In genomic region chr6:150043096-150043495, GRCh38 we compare ENCODE assay signal across 19 cellular contexts. TPM values are rescaled to one million over a fixed set of nuclear protein-coding genes. Genes with fewer than 3 reads are reported as not detected.
DNase-seq lines count a peak whose midpoint lies in the region; ATAC-seq and TF ChIP-seq lines count a peak whose summit lies in the region.
"Had no signal": no experiment of that assay in that cellular context is flagged by ENCODE, and none has a peak within 500 bp of the region (broad histone marks: within the 10 kb centered on the region; RNA-seq: fewer than 3 reads in every experiment).

No MANE protein-coding gene starts in this region.

- H4K20me1 ChIP-seq in BLaER1 treated with 17β-estradiol and CSF1 and Interleukin-3, amounts not matched to agents 10 nM and 100 nM, result no peaks in the 10 kb centered on the region

- H3K9ac ChIP-seq in BLaER1 treated with 17β-estradiol and CSF1 and Interleukin-3, amounts not matched to agents 10 nM and 100 nM, result no peak overlapping the region

- TF ChIP-seq POLR2A in spleen (IDR thresholded peaks at IDR 0.05), result no peak

- H3K27me3 ChIP-seq in right cardiac atrium (ENCODE audit: control insufficient read depth, insufficient read depth) (no peaks in the 10 kb centered on the region), spleen (replicated peaks in 1 of 7) (peaks cover 0 to 59% (median 20%) of the 10 kb centered on the region in 7 donors)
- H3K27me3 ChIP-seq in BLaER1 treated with 17β-estradiol and CSF1 and Interleukin-3, amounts not matched to agents 10 nM and 100 nM, result peaks cover under 1 to 17% (median 9%) of the 10 kb centered on the region in 11 experiments; a peak in 18 of 22 replicates

- no peaks in the 10 kb centered on the region for H3K9me3 ChIP-seq in right cardiac atrium (ENCODE audit: control insufficient read depth, low read length)
- peaks cover 0 to 4% (median 0%) of the 10 kb centered on the region in 11 experiments; a peak in 3 of 22 replicates for H3K9me3 ChIP-seq in BLaER1 treated with 17β-estradiol and CSF1 and Interleukin-3, amounts not matched to agents 10 nM and 100 nM (replicated peaks in 1 of 11)
- no peaks in the 10 kb centered on the region for H3K9me3 ChIP-seq in spleen
- H3K9me3 ChIP-seq: BE2C had no signal

- H3K27ac ChIP-seq in right cardiac atrium (ENCODE audit: low read length), result no peak overlapping the region
- H3K27ac ChIP-seq in BLaER1 treated with 17β-estradiol and CSF1 and Interleukin-3, amounts not matched to agents 10 nM and 100 nM, result no peak overlapping the region
- H3K27ac ChIP-seq in spleen, result no peak overlapping the region

- DNase-seq in cardiac septum (ENCODE audit: low spot score), result peak; percentile 36
- no peak for DNase-seq in right cardiac atrium
- DNase-seq in spleen, result no peak
- DNase-seq in DMS79 treated with DMSO at 0.1 percent for 48 hours (lab: John Stamatoyannopoulos, UW), result no peak
- DNase-seq: 8988T; ACHN; BE2C; C1 segment of cervical spinal cord; CD4-positive, alpha-beta memory T cell; CD4-positive, CD25-positive, alpha-beta regulatory T cell; CD8-positive, alpha-beta memory T cell; COR-L47; DMS 273 treated with DMSO at 0.1 percent for 48 hours; DMS79; GF-D8 had no signal

- intact Hi-C loops in cardiac septum (cut with DNase I) (no loop called here), right cardiac atrium (cut with DNase I) (no loop called here), spleen (cut with DNase I; ENCODE audit: low total_unique reads) (no loop called here)

- ATAC-seq in right cardiac atrium, result no peak

- WGBS in right cardiac atrium, result 91% methylated on average over 13 of the region's 13 CpGs
- 88 to 91% (median 89%) methylated on average over 13 of the region's 13 CpGs for WGBS in spleen, 5 donors

- TF ChIP-seq CTCF in spleen (IDR thresholded peaks at IDR 0.05 in 8 of 11, conservative IDR thresholded peaks at IDR 0.05 in 3 of 11), result no peak

- H3K4me1 ChIP-seq in right cardiac atrium (ENCODE audit: control insufficient read depth, insufficient read depth, low read length), result no peaks in the 10 kb centered on the region
- peaks cover 0 to 16% (median 6%) of the 10 kb centered on the region in 10 experiments; a peak in 11 of 20 replicates for H3K4me1 ChIP-seq in BLaER1 treated with 17β-estradiol and CSF1 and Interleukin-3, amounts not matched to agents 10 nM and 100 nM
- H3K4me1 ChIP-seq in spleen, result peaks cover 0 to 4% (median 2%) of the 10 kb centered on the region in 6 donors
- H3K4me1 ChIP-seq: BE2C had no signal

- no peak overlapping the region for H3K4me3 ChIP-seq in right cardiac atrium (ENCODE audit: low read length)
- H3K4me3 ChIP-seq in BLaER1 treated with 17β-estradiol and CSF1 and Interleukin-3, amounts not matched to agents 10 nM and 100 nM, result no peak overlapping the region
- no peak overlapping the region for H3K4me3 ChIP-seq in spleen

- H3K4me2 ChIP-seq in BLaER1 treated with 17β-estradiol and CSF1 and Interleukin-3, amounts not matched to agents 10 nM and 100 nM, result peak overlapping the region in 6 of 11 experiments; percentile 21 to 41 (median 36); a peak in 7 of 22 replicates

- no peaks in the 10 kb centered on the region for H3K36me3 ChIP-seq in BLaER1 treated with 17β-estradiol and CSF1 and Interleukin-3, amounts not matched to agents 10 nM and 100 nM
- no peaks in the 10 kb centered on the region for H3K36me3 ChIP-seq in spleen
- H3K36me3 ChIP-seq: BE2C had no signal

RNA-seq across cellular contexts. Expression of gene RAET1L, which starts 17.8 kb away (rescaled TPM):
- total RNA-seq in cardiac septum, result not detected
- not detected for total RNA-seq in right cardiac atrium
- not detected for polyA plus RNA-seq in right cardiac atrium
- total RNA-seq in spleen, result not detected
- polyA plus RNA-seq in spleen, result not detected
- total RNA-seq: A673; CD4-positive, alpha-beta memory T cell; CD4-positive, CD25-positive, alpha-beta regulatory T cell; CD8-positive, alpha-beta memory T cell had no signal
- polyA plus RNA-seq: AG04450; CD14-positive monocyte; CD4-positive, alpha-beta memory T cell; CD4-positive, CD25-positive, alpha-beta regulatory T cell; CD8-positive, alpha-beta memory T cell had no signal

RNA-seq across cellular contexts. Expression of gene ULBP3, which starts 25.8 kb away (rescaled TPM):
- total RNA-seq in cardiac septum (0.57 TPM), right cardiac atrium (1 to 10 TPM; 1.1 to 2.4 (median 1.5) TPM), spleen (1 to 10 TPM in 3 of 7 donors, under 1 TPM in 3, not detected in 1; 0.80 to 2.2 (median 1.1) TPM)
- polyA plus RNA-seq in right cardiac atrium (0.43 TPM), spleen (under 1 TPM; 0.15 to 0.52 (median 0.35) TPM)
- polyA plus RNA-seq: CD14-positive monocyte had no signal
